Comparison of ENCODE assay signal across 17 cellular contexts in genomic region chr12:19997996-19998395, GRCh38.
DNase-seq lines count a peak whose midpoint lies in the region; ATAC-seq, FAIRE-seq and TF ChIP-seq lines count a peak whose summit lies in the region.
"Had no signal": no experiment of that assay in that cellular context is flagged by ENCODE, and none has a peak within 500 bp of the region (broad histone marks: within the 10 kb centered on the region; RNA-seq: fewer than 3 reads in every experiment).

No MANE protein-coding gene starts in this region.

- no peaks in the 10 kb centered on the region for H3K9me1 ChIP-seq in endothelial cell of umbilical vein (replicated peaks; ENCODE audit: control insufficient read depth, extremely low read depth, insufficient read depth, low read length)

- no peak for TF ChIP-seq POLR2A in endothelial cell of umbilical vein (IDR thresholded peaks at IDR 0.05; ENCODE audit: low read depth, low read length)

- intact Hi-C loops in endothelial cell of umbilical vein (cut with micrococcal nuclease) (loop anchor here (2.0 to 5.0 kb wide), 2 partner anchors 33 to 81 kb away; no protein-coding TSS in a partner anchor), posterior vena cava (cut with DNase I) (no loop called here)

- no TSS peak for BruUV-seq in endothelial cell of umbilical vein (replicated peaks; lab: Mats Ljungman, UMichigan)

- no peaks in the 10 kb centered on the region for H3K27me3 ChIP-seq in BJ (ENCODE audit: control insufficient read depth, insufficient read depth, low read length)
- H3K27me3 ChIP-seq in endothelial cell of umbilical vein (ENCODE audit: control insufficient read depth in 2 of 2, insufficient read depth in 2 of 2, low read length in 2 of 2): no peaks in the 10 kb centered on the region
- H3K27me3 ChIP-seq: BE2C had no signal

- no peaks in the 10 kb centered on the region for H4K20me1 ChIP-seq in endothelial cell of umbilical vein (replicated peaks; ENCODE audit: control insufficient read depth, extremely low read depth, insufficient read depth, low read length)

- peaks cover 30% of the 10 kb centered on the region for H3K4me1 ChIP-seq in endothelial cell of umbilical vein (ENCODE audit: control insufficient read depth, extremely low read depth, insufficient read depth, low read length)

- no peak overlapping the region for H3K9ac ChIP-seq in endothelial cell of umbilical vein (replicated peaks; ENCODE audit: extremely low read depth, insufficient read depth, low read length)

- DNase-seq in BJ (ENCODE audit: low read depth) (peak; percentile 11), HCEC 1CT (peak; percentile 18), endothelial cell of umbilical vein (ENCODE audit: low read depth, low spot score) (peak; percentile 22), iris pigment epithelial cell (ENCODE audit: low read depth) (peak; percentile 34), NCI-H2107 treated with DMSO at 0.1 percent for 48 hours (lab: John Stamatoyannopoulos, UW; ENCODE audit: unreplicated experiment) (no peak), posterior vena cava (ENCODE audit: low spot score) (no peak)
- DNase-seq: BE2C; Caco-2; CD8-positive, alpha-beta memory T cell; H7; KBM-7 had no signal

- no peak for FAIRE-seq in endothelial cell of umbilical vein (lab: Jason Lieb, UNC)
- FAIRE-seq: G401.6, GM12892, GM19239 had no signal

- H3K4me3 ChIP-seq in BJ (ENCODE audit: low read depth, low read length): no peak overlapping the region
- H3K4me3 ChIP-seq in endothelial cell of umbilical vein (replicated peaks in 1 of 3; ENCODE audit: insufficient read depth in 1 of 3, low read depth in 1 of 3, low read length in 3 of 3): no peak overlapping the region
- H3K4me3 ChIP-seq: GM23338 had no signal

- dilution Hi-C loops in endothelial cell of umbilical vein (cut with MboI; ENCODE audit: extremely low pct_ligation_motif_present, low sequenced_read_pairs): no loop called here

- H3K36me3 ChIP-seq in BJ (ENCODE audit: control insufficient read depth, insufficient read depth, low read length) (no peaks in the 10 kb centered on the region), endothelial cell of umbilical vein (ENCODE audit: control insufficient read depth in 2 of 2, extremely low read depth in 1 of 2, insufficient read depth in 2 of 2, low read length in 2 of 2) (no peaks in the 10 kb centered on the region)
- H3K36me3 ChIP-seq: BE2C had no signal

- POLR2A ChIA-PET in BJ (lab: Charles Lee): no interaction called here
- POLR2A ChIA-PET in endothelial cell of umbilical vein (lab: Charles Lee): no interaction called here

- H3K27ac ChIP-seq in endothelial cell of umbilical vein (ENCODE audit: insufficient read depth, low read depth, low read length): no peak overlapping the region

- H3K79me2 ChIP-seq in endothelial cell of umbilical vein (ENCODE audit: control insufficient read depth, insufficient read depth, low read length): no peaks in the 10 kb centered on the region

- CTCF ChIA-PET in BJ (lab: Yijun Ruan, JAX) (interaction anchor here (1.2 kb wide), 2 partner anchors 11 to 194 kb away, joined by 3 to 4 read pairs; no protein-coding TSS in a partner anchor), endothelial cell of umbilical vein (lab: Charles Lee) (interaction anchor here (1.0 to 1.2 kb wide), 3 partner anchors 12 to 259 kb away, joined by 3 read pairs; no protein-coding TSS in a partner anchor)

- no peak for TF ChIP-seq CTCF in BJ (IDR thresholded peaks at IDR 0.05; ENCODE audit: insufficient read depth, low read depth, low read length)
- TF ChIP-seq CTCF in endothelial cell of umbilical vein (IDR thresholded peaks at IDR 0.05; ENCODE audit: extremely low read depth in 1 of 2, insufficient read depth in 1 of 2, low read depth in 1 of 2, low read length in 2 of 2): no peak

- ATAC-seq in GM18858 (IDR thresholded peaks at IDR 0.05; ENCODE audit: unreplicated experiment) (no peak), GM19324 (IDR thresholded peaks at IDR 0.05; ENCODE audit: low FRiP score, unreplicated experiment) (no peak)
- ATAC-seq: GM23338 had no signal

- no peaks in the 10 kb centered on the region for H3K9me3 ChIP-seq in endothelial cell of umbilical vein (replicated peaks; ENCODE audit: control insufficient read depth, insufficient read depth, low read length)
- H3K9me3 ChIP-seq: BE2C, Caco-2 had no signal

- H3K4me2 ChIP-seq in endothelial cell of umbilical vein (ENCODE audit: insufficient read depth, low read length): no peak overlapping the region
- H3K4me2 ChIP-seq: GM23338 had no signal

- no peak overlapping the region for H2AFZ ChIP-seq in endothelial cell of umbilical vein (ENCODE audit: low read depth, low read length)
- H2AFZ ChIP-seq: GM23338 had no signal

TF ChIP-seq in endothelial cell of umbilical vein, 7 proteins besides CTCF, POLR2A, EP300 and RAD21:
- TF ChIP-seq GATA2 (IDR thresholded peaks at IDR 0.05; ENCODE audit: insufficient read depth, insufficient read length, low read depth, low read length): no peak
- TF ChIP-seq POLR2AphosphoS5 (IDR thresholded peaks at IDR 0.05; ENCODE audit: insufficient read depth, low read depth, low read length): no peak
- TF ChIP-seq, protein P1, sequence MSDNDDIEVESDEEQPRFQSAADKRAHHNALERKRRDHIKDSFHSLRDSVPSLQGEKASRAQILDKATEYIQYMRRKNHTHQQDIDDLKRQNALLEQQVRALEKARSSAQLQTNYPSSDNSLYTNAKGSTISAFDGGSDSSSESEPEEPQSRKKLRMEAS (IDR thresholded peaks at IDR 0.05; ENCODE audit: insufficient read depth, insufficient read length): no peak
- TF ChIP-seq JUN (IDR thresholded peaks at IDR 0.05; ENCODE audit: borderline replicate concordance, insufficient read depth, insufficient read length, low read depth): no peak
TF ChIP-seq in endothelial cell of umbilical vein: peak in this region for 0.

Comparison
In these comparisons a context has a peak if more than half of its experiments do, and no peak if none do; other contexts are left out.
1. DNase-seq: peak in BJ (single experiment), HCEC 1CT (single experiment), endothelial cell of umbilical vein (single experiment) and iris pigment epithelial cell (single experiment); none in NCI-H2107 treated with DMSO at 0.1 percent for 48 hours (single experiment) and posterior vena cava (single experiment).